In genomic region chr5:65068410-65068809, GRCh38 we compare ENCODE assay signal across 1 cellular context.
TF ChIP-seq lines count a peak whose summit lies in the region.

No MANE protein-coding gene starts in this region.

TF ChIP-seq in SK-N-SH, 30 proteins besides CTCF, POLR2A, EP300 and RAD21 (continued from another document):
- TF ChIP-seq REST (IDR thresholded peaks at IDR 0.05; ENCODE audit: low read depth, low read length) (no peak), JUND (IDR thresholded peaks at IDR 0.05) (no peak), NRF1 (IDR thresholded peaks at IDR 0.05; ENCODE audit: low read depth, low read length) (no peak), CHD2 (IDR thresholded peaks at IDR 0.05; ENCODE audit: low read length, partially characterized antibody) (no peak)
